Comparison of ENCODE assay signal across 8 cellular contexts in genomic region chr2:219277703-219278654, GRCh38. TPM values are rescaled to one million over a fixed set of nuclear protein-coding genes. Genes with fewer than 3 reads are reported as not detected.
DNase-seq lines count a peak whose midpoint lies in the region; ATAC-seq and TF ChIP-seq lines count a peak whose summit lies in the region.

No MANE protein-coding gene starts in this region.

- no peaks in the 10 kb centered on the region for H3K9me3 Mint-ChIP-seq in activated CD4-positive, alpha-beta memory T cell treated with anti-CD3 and anti-CD28 coated beads, Interleukin-2, amount 10 ng/mL, durations not matched to agents 7 days and 5 days

- CTCF ChIA-PET in activated CD4-positive, alpha-beta memory T cell treated with anti-CD3 and anti-CD28 coated beads, Interleukin-2, amount 10 ng/mL, durations not matched to agents 7 days and 5 days (lab: Charles Lee): interaction anchor here (0.6 to 11.9 kb wide), 28 partner anchors 8 to 298 kb away, joined by 3 to 206 read pairs (median 5); partner anchors contain the start of genes ANKZF1, ATG9A, GLB1L and NHEJ1

- peak overlapping the region; percentile 93 for H3K27ac Mint-ChIP-seq in activated CD4-positive, alpha-beta memory T cell treated with anti-CD3 and anti-CD28 coated beads, Interleukin-2, amount 10 ng/mL, durations not matched to agents 7 days and 5 days

- peaks cover 21% of the 10 kb centered on the region for H3K36me3 Mint-ChIP-seq in activated CD4-positive, alpha-beta memory T cell treated with anti-CD3 and anti-CD28 coated beads, Interleukin-2, amount 10 ng/mL, durations not matched to agents 7 days and 5 days (ENCODE audit: low read depth)

- H3K4me3 ChIP-seq in GM12864 (ENCODE audit: low read depth, low read length): peak overlapping the region; percentile 60

- H3K4me1 Mint-ChIP-seq in activated CD4-positive, alpha-beta memory T cell treated with anti-CD3 and anti-CD28 coated beads, Interleukin-2, amount 10 ng/mL, durations not matched to agents 7 days and 5 days: peaks cover 41% of the 10 kb centered on the region

- no peak for DNase-seq in GM12864 (ENCODE audit: low read depth)
- DNase-seq in NCI-H526 (lab: John Stamatoyannopoulos, UW): peak; percentile 70 to 90
- peak; percentile 77 for DNase-seq in activated CD4-positive, alpha-beta memory T cell treated with anti-CD3 and anti-CD28 coated beads, Interleukin-2, amount 10 ng/mL, durations not matched to agents 7 days and 5 days
- DNase-seq in effector CD8-positive, alpha-beta T cell (lab: John Stamatoyannopoulos, UW): peak; percentile 64
- DNase-seq in medulla oblongata (ENCODE audit: extremely low spot score): peak; percentile 90
- DNase-seq in stimulated activated CD8-positive, alpha-beta memory T cell treated with anti-CD3 and anti-CD28 coated beads, Interleukin-12 subunit alpha, Interleukin-12 subunit beta, amount 100 ng/mL, for 4 hours (ENCODE audit: low read depth): peak; percentile 51

- POLR2A ChIA-PET in activated CD4-positive, alpha-beta memory T cell treated with anti-CD3 and anti-CD28 coated beads, Interleukin-2, amount 10 ng/mL, durations not matched to agents 7 days and 5 days (lab: Charles Lee): interaction anchor here (0.8 to 8.1 kb wide), 16 partner anchors 10 to 119 kb away, joined by 3 to 131 read pairs (median 13); partner anchors contain the start of genes ANKZF1, ATG9A, CNPPD1 and DNPEP

- peaks cover 8% of the 10 kb centered on the region for H3K27me3 Mint-ChIP-seq in activated CD4-positive, alpha-beta memory T cell treated with anti-CD3 and anti-CD28 coated beads, Interleukin-2, amount 10 ng/mL, durations not matched to agents 7 days and 5 days

- ATAC-seq in HG03354 (IDR thresholded peaks at IDR 0.05; ENCODE audit: poor library complexity, severe bottlenecking, unreplicated experiment) (peak; percentile 25), HG03378 (IDR thresholded peaks at IDR 0.05; ENCODE audit: unreplicated experiment) (no peak)

- peak; percentile 99 for TF ChIP-seq CTCF in GM12864 (IDR thresholded peaks at IDR 0.05; ENCODE audit: low read depth, low read length, missing control alignments)

- peak overlapping the region; percentile 87 for H3K4me3 Mint-ChIP-seq in activated CD4-positive, alpha-beta memory T cell treated with anti-CD3 and anti-CD28 coated beads, Interleukin-2, amount 10 ng/mL, durations not matched to agents 7 days and 5 days

RNA-seq across cellular contexts. Expression of gene DNAJB2, which starts 1.2 kb away (rescaled TPM):
- total RNA-seq in activated CD4-positive, alpha-beta memory T cell treated with anti-CD3 and anti-CD28 coated beads, Interleukin-2, amount 10 ng/mL, durations not matched to agents 7 days and 5 days: 10 to 100 TPM; 57.0 to 59.7 TPM

RNA-seq across cellular contexts. Expression of gene TUBA4A, which starts 24.3 kb away (rescaled TPM):
- total RNA-seq in activated CD4-positive, alpha-beta memory T cell treated with anti-CD3 and anti-CD28 coated beads, Interleukin-2, amount 10 ng/mL, durations not matched to agents 7 days and 5 days: 100 to 1,000 TPM; 313 to 344 TPM

RNA-seq across cellular contexts. Expression of gene TUBA4B, which starts 24.9 kb away (rescaled TPM):
- not detected for total RNA-seq in activated CD4-positive, alpha-beta memory T cell treated with anti-CD3 and anti-CD28 coated beads, Interleukin-2, amount 10 ng/mL, durations not matched to agents 7 days and 5 days

RNA-seq across cellular contexts. Expression of gene PTPRN, which starts 31.2 kb away (rescaled TPM):
- total RNA-seq in activated CD4-positive, alpha-beta memory T cell treated with anti-CD3 and anti-CD28 coated beads, Interleukin-2, amount 10 ng/mL, durations not matched to agents 7 days and 5 days: under 1 TPM; 0.28 to 0.33 TPM

RNA-seq across cellular contexts. Expression of gene STK16, which starts 32.7 kb away (rescaled TPM):
- total RNA-seq in activated CD4-positive, alpha-beta memory T cell treated with anti-CD3 and anti-CD28 coated beads, Interleukin-2, amount 10 ng/mL, durations not matched to agents 7 days and 5 days: 10 to 100 TPM; 41.6 to 42.3 TPM
